8 cellular contexts compared by ENCODE assay signal in genomic region chr13:75550159-75550567, GRCh38. TPM values are rescaled to one million over a fixed set of nuclear protein-coding genes. Genes with fewer than 3 reads are reported as not detected.
DNase-seq lines count a peak whose midpoint lies in the region; ATAC-seq and TF ChIP-seq lines count a peak whose summit lies in the region.

No MANE protein-coding gene starts in this region.

- H3K36me3 Mint-ChIP-seq in neural crest cell (ENCODE audit: low read depth) = peaks cover 9% of the 10 kb centered on the region

- H3K4me3 Mint-ChIP-seq in neural crest cell = peak overlapping the region; percentile 97

- H3K9me3 Mint-ChIP-seq in neural crest cell = no peaks in the 10 kb centered on the region

- H3K9me3 ChIP-seq in esophagus (ENCODE audit: control insufficient read depth in 2 of 2, insufficient read depth in 1 of 2, low read depth in 1 of 2, low read length in 1 of 2) = no peaks in the 10 kb centered on the region

- H3K27me3 ChIP-seq in esophagus (ENCODE audit: control insufficient read depth in 1 of 2, insufficient read depth in 2 of 2, low read length in 2 of 2) = no peaks in the 10 kb centered on the region

- peaks cover 27% of the 10 kb centered on the region for H3K4me1 Mint-ChIP-seq in neural crest cell

- DNase-seq in NCI-H1436 (lab: John Stamatoyannopoulos, UW) = peak; percentile 2
- DNase-seq in NCI-H1436 treated with DMSO at 0.1 percent for 48 hours (lab: John Stamatoyannopoulos, UW) = no peak
- peak; percentile 66 for DNase-seq in LoVo (ENCODE audit: low spot score)
- DNase-seq in neural crest cell (ENCODE audit: low read depth, low spot score) = no peak
- no peak for DNase-seq in Ammon's horn (ENCODE audit: low spot score)

- no peaks in the 10 kb centered on the region for H3K27me3 Mint-ChIP-seq in neural crest cell (ENCODE audit: low read depth)

- WGBS in esophagus, 2 donors = 2% methylated on average over 10 of the region's 10 CpGs

- no peaks in the 10 kb centered on the region for H3K4me1 ChIP-seq in esophagus (ENCODE audit: control insufficient read depth in 2 of 2, insufficient read depth in 2 of 2, low read length in 1 of 2)

- ATAC-seq in GM21723 (IDR thresholded peaks at IDR 0.05; ENCODE audit: unreplicated experiment) = peak; percentile 26

- H3K4me3 ChIP-seq in WI38 (ENCODE audit: low read depth, low read length) (peak overlapping the region; percentile 82), esophagus (ENCODE audit: low read depth in 1 of 2, low read length in 2 of 2) (peak overlapping the region; percentile 96 to 98)

- peak overlapping the region; percentile 93 for H3K27ac Mint-ChIP-seq in neural crest cell (ENCODE audit: unreplicated experiment)

- H3K27ac ChIP-seq in esophagus (ENCODE audit: low read depth in 2 of 2, low read length in 1 of 2) = peak overlapping the region; percentile 77 to 84

- TF ChIP-seq CTCF in WI38 (IDR thresholded peaks at IDR 0.05; ENCODE audit: low read depth, low read length) (no peak), neural crest cell (conservative IDR thresholded peaks at IDR 0.05) (no peak)

- H3K36me3 ChIP-seq in esophagus (ENCODE audit: control insufficient read depth in 2 of 2, insufficient read depth in 2 of 2, low read length in 1 of 2) = peaks cover 3 to 4% of the 10 kb centered on the region in 2 donors

RNA-seq across cellular contexts. Expression of gene UCHL3, which starts 0.6 kb away (rescaled TPM):
- polyA plus RNA-seq in esophagus = 10 to 100 TPM; 30.3 to 72.7 TPM
- 34.3 and 36.1 TPM in 2 replicates for total RNA-seq in neural crest cell

RNA-seq across cellular contexts. Expression of gene COMMD6, which starts 12.5 kb away (rescaled TPM):
- 10 to 100 TPM; 68.8 to 72.7 TPM for polyA plus RNA-seq in esophagus
- total RNA-seq in neural crest cell = 125 and 128 TPM in 2 replicates

Comparison
In these comparisons a context has a peak if more than half of its experiments do, and no peak if none do; other contexts are left out.
1. DNase-seq: peak in NCI-H1436 (single experiment) and LoVo (single experiment); none in NCI-H1436 treated with DMSO at 0.1 percent for 48 hours (single experiment), neural crest cell (single experiment) and Ammon's horn (single experiment).